ENCODE assay signal across 1 cellular context in genomic region chr11:15649371-15650104, GRCh38.
TF ChIP-seq lines count a peak whose summit lies in the region.

No MANE protein-coding gene starts in this region.

TF ChIP-seq in SK-N-SH, 30 proteins besides CTCF, POLR2A, EP300 and RAD21 (continued from another document):
- TF ChIP-seq FOSL2 (IDR thresholded peaks at IDR 0.05; ENCODE audit: borderline replicate concordance, low read depth) (no peak), CHD2 (IDR thresholded peaks at IDR 0.05; ENCODE audit: low read length, partially characterized antibody) (no peak), ZBTB33 (IDR thresholded peaks at IDR 0.05; ENCODE audit: borderline replicate concordance, low read depth) (no peak), MEF2A (IDR thresholded peaks at IDR 0.05; ENCODE audit: borderline replicate concordance, low read depth) (no peak), RFX5 (IDR thresholded peaks at IDR 0.05; ENCODE audit: low read length) (no peak), FOXJ3 (CRISPR knock-in tag; IDR thresholded peaks at IDR 0.05) (no peak), JUND (IDR thresholded peaks at IDR 0.05) (no peak), MXI1 (IDR thresholded peaks at IDR 0.05; ENCODE audit: low read depth, low read length) (no peak)
